ENCODE assay signal across 17 cellular contexts in the genomic region with DNA sequence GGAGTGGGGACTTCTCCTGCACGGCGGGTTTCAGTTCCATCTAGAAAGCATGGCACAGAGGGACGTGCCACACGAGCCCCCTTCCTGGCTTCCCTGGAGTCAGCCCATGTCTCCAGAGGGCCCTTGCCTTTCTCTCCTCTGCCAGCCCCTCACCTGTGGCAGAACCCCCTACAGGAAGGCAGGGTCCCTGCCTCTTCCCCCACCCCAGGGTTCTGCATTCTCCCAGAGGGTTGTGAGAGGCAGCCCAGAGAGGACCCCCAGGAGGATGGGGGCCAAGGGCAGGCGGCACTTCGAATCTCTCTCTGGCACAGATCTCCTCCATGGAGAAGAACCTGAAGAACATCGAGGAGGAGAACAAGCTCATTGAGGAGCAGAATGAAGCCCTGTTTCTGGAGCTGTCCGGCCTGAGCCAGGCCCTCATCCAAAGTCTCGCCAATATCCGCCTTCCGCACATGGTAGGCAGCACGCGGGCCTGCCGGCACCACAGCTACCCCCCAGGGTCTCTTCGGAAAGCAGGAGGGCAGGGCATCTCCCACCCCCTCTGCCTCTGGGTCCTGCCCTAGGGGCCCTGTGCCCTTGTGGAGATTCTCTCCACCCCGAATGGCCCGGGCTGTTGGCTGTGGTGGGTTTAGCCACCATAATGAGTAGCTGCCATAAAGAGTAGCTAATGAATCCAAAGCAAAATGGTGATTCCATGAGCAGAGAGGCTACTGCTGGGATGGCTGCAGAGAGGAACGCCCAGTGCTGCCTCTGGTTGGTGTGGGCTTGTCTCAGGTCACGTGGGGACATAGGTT.
"Had no signal": no experiment of that assay in that cellular context is flagged by ENCODE, and none has a peak within 500 bp of the region (broad histone marks: within the 10 kb centered on the region; RNA-seq: fewer than 3 reads in every experiment).

No MANE protein-coding gene starts in this region.

- H3K4me1 ChIP-seq: prostate gland, thyroid gland, vagina had no signal

- H3K36me3 ChIP-seq: gastrocnemius medialis, heart right ventricle, prostate gland, thyroid gland, vagina had no signal

- H3K36me3 Mint-ChIP-seq: naive B cell had no signal

- H3K9me3 ChIP-seq: gastrocnemius medialis, heart right ventricle, prostate gland, thyroid gland, vagina had no signal

- H3K4me3 ChIP-seq: coronary artery, gastrocnemius medialis, heart right ventricle, prostate gland, thyroid gland, vagina had no signal

- FAIRE-seq: keratinocyte, TTC549 had no signal

- H3K27me3 ChIP-seq: gastrocnemius medialis, thyroid gland, vagina had no signal

- H3K27ac ChIP-seq: coronary artery, heart right ventricle, prostate gland, thyroid gland, vagina had no signal

- DNase-seq: activated CD4-positive, alpha-beta T cell treated with anti-CD3 and anti-CD28 coated beads, Interleukin-2, amount 50 U/mL, for 1 hour; activated naive CD4-positive, alpha-beta T cell treated with Interleukin-2 at 50 U/mL for 16 hours; caudate nucleus; effector CD4-positive, alpha-beta T cell; gastrocnemius medialis; heart right ventricle; naive B cell; nucleus accumbens; stimulated activated CD4-positive, alpha-beta T cell treated with anti-CD3 and anti-CD28 coated beads, Interleukin-4, amount 100 ng/mL, for 1 hour; stimulated activated CD8-positive, alpha-beta memory T cell treated with anti-CD3 and anti-CD28 coated beads, Interleukin-4, amount 100 ng/mL, for 48 hours; T-helper 2 cell; thyroid gland had no signal

- ATAC-seq: gastrocnemius medialis had no signal

- H3K9me3 Mint-ChIP-seq: naive B cell had no signal
